ENCODE assay signal across 7 cellular contexts in the genomic region with DNA sequence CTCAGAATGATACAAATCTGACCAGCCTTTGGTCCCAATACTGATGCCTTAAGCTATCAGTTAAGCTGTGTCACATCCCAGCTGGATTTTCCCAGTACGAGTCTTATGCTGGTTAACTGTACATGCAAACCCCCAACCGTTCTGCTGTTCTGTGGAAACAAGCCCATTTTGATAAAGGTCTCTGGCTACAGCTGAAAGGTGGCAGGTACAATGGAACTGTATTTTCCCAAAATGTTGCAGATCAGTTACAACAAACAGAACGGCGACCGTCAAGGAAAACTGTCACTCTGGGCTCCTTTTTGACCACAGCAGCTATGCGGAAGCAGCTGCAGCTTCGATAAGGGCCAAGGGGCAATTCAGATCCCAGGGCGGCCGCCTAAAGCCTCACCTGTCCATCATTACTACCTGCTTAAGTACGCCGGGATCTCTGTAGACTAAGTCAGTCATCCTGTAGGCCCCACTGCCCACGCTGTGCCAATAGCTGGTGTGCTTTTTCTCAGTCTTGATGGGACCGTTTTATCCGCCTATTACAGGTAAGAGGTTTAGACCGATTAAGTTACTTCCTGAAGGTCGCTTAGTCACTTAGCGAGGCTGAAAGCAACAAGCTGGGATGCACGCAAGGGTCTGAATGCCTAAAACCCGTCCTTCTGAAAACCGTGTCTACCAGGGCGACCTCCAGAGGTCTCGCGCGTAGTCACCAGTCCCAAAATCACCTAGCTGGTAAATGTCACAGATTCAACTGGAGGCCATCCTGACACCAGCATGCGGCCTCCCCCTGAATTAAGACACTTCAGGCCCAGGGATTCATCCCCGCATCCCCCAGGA. TPM values are rescaled to one million over a fixed set of nuclear protein-coding genes. Genes with fewer than 3 reads are reported as not detected.
DNase-seq lines count a peak whose midpoint lies in the region; ATAC-seq and TF ChIP-seq lines count a peak whose summit lies in the region.

No MANE protein-coding gene starts in this region.

- H3K4me3 ChIP-seq in GM12865 (ENCODE audit: low read depth, low read length) (peak overlapping the region; percentile 65), H7 (ENCODE audit: insufficient read depth, low read depth, low read length) (peak overlapping the region; percentile 99), endodermal cell (ENCODE audit: low read length) (peak overlapping the region; percentile 93)

- peak overlapping the region; percentile 73 for H3K9ac ChIP-seq in endodermal cell (ENCODE audit: extremely low read depth, low read length, poor library complexity, severe bottlenecking)

- no peaks in the 10 kb centered on the region for H3K4me1 ChIP-seq in endodermal cell (ENCODE audit: control insufficient read depth, insufficient read depth, low read length)

- TF ChIP-seq CTCF in GM12865 (IDR thresholded peaks at IDR 0.05; ENCODE audit: insufficient read depth, low read depth, low read length, missing control alignments) (peak; percentile 28), endodermal cell (conservative IDR thresholded peaks at IDR 0.05) (peak; percentile 57)

- H3K4me3 Mint-ChIP-seq in endodermal cell = peak overlapping the region; percentile 94
- H3K4me3 Mint-ChIP-seq in stimulated activated naive CD8-positive, alpha-beta T cell treated with anti-CD3 and anti-CD28 coated beads, Interleukin-15, amount 100 ng/mL, for 72 hours = peak overlapping the region; percentile 86 to 98

- peaks cover 7% of the 10 kb centered on the region for H3K27me3 Mint-ChIP-seq in endodermal cell (ENCODE audit: insufficient read depth)
- H3K27me3 Mint-ChIP-seq in stimulated activated naive CD8-positive, alpha-beta T cell treated with anti-CD3 and anti-CD28 coated beads, Interleukin-15, amount 100 ng/mL, for 72 hours = no peaks in the 10 kb centered on the region

- peaks cover 36% of the 10 kb centered on the region for H3K36me3 Mint-ChIP-seq in endodermal cell (ENCODE audit: low read depth)

- H3K27me3 ChIP-seq in H7 (ENCODE audit: control insufficient read depth, insufficient read depth, low read length) (peaks cover 3% of the 10 kb centered on the region; the same call in 1 of the 2 replicates), endodermal cell (ENCODE audit: control insufficient read depth, insufficient read depth, low read length, poor library complexity, severe bottlenecking) (peaks cover 6% of the 10 kb centered on the region)

- peaks cover 20% of the 10 kb centered on the region for H3K4me1 Mint-ChIP-seq in endodermal cell
- H3K4me1 Mint-ChIP-seq in stimulated activated naive CD8-positive, alpha-beta T cell treated with anti-CD3 and anti-CD28 coated beads, Interleukin-15, amount 100 ng/mL, for 72 hours = peaks cover 51% of the 10 kb centered on the region

- no peak overlapping the region for H3K27ac ChIP-seq in endodermal cell (ENCODE audit: low read depth, low read length)

- H3K36me3 ChIP-seq in H7 (replicated peaks; ENCODE audit: control insufficient read depth, insufficient read depth, low read length) (peaks cover 27% of the 10 kb centered on the region), endodermal cell (ENCODE audit: control insufficient read depth, insufficient read depth, low read length) (peaks cover 37% of the 10 kb centered on the region)

- peak; percentile 77 for ATAC-seq in stimulated activated naive CD8-positive, alpha-beta T cell treated with anti-CD3 and anti-CD28 coated beads, Interleukin-15, amount 100 ng/mL, for 72 hours

- peak overlapping the region; percentile 93 for H3K27ac Mint-ChIP-seq in endodermal cell
- H3K27ac Mint-ChIP-seq in stimulated activated naive CD8-positive, alpha-beta T cell treated with anti-CD3 and anti-CD28 coated beads, Interleukin-15, amount 100 ng/mL, for 72 hours = peak overlapping the region; percentile 83 to 98

- no peaks in the 10 kb centered on the region for H3K9me3 Mint-ChIP-seq in endodermal cell
- H3K9me3 Mint-ChIP-seq in stimulated activated naive CD8-positive, alpha-beta T cell treated with anti-CD3 and anti-CD28 coated beads, Interleukin-15, amount 100 ng/mL, for 72 hours = no peaks in the 10 kb centered on the region

- 2 to 3% methylated on average over 21 to 26 of the region's 26 CpGs for WGBS in endodermal cell (ENCODE audit: insufficient coverage in 1 of 2, insufficient read length in 1 of 2), 2 experiments

- no peaks in the 10 kb centered on the region for H3K9me3 ChIP-seq in endodermal cell (ENCODE audit: control insufficient read depth, low read length)

- DNase-seq in GM12865 (ENCODE audit: low read depth) (peak; percentile 79), H7 (no peak), NCI-H1092 (lab: John Stamatoyannopoulos, UW) (peak; percentile 41), endodermal cell (peak; percentile 72), mucosa of gallbladder (ENCODE audit: low spot score) (peak; percentile 32)
- peak; percentile 62 for DNase-seq in activated CD4-positive, alpha-beta T cell treated with anti-CD3 and anti-CD28 coated beads for 48 hours
- peak; percentile 73 to 80 for DNase-seq in stimulated activated naive CD8-positive, alpha-beta T cell treated with anti-CD3 and anti-CD28 coated beads, Interleukin-15, amount 100 ng/mL, for 72 hours

RNA-seq across cellular contexts. Expression of a gene that starts 11.1 kb away (rescaled TPM):
- total RNA-seq in H7 (2014; rRNA removed; shearing (Covaris generic)) = 6.2 and 11.5 TPM in 2 replicates
- 1 to 10 TPM; 2.1 to 3.0 TPM for total RNA-seq in endodermal cell
- 2.6 TPM for polyA plus RNA-seq in endodermal cell (2013, experiment 1 of 2)
- 3.1 TPM for polyA plus RNA-seq in endodermal cell (2013, experiment 2 of 2)
- 1.8 TPM for total RNA-seq in mucosa of gallbladder

RNA-seq across cellular contexts. Expression of a gene that starts 28.0 kb away (rescaled TPM):
- total RNA-seq in H7 (2014; rRNA removed; shearing (Covaris generic)) = 35.3 and 37.1 TPM in 2 replicates
- total RNA-seq in endodermal cell (10 to 100 TPM; 49.6 to 53.7 TPM), mucosa of gallbladder (19.3 TPM)
- polyA plus RNA-seq in endodermal cell (2013, experiment 1 of 2) = 31.5 TPM
- 27.0 TPM for polyA plus RNA-seq in endodermal cell (2013, experiment 2 of 2)
